8 cellular contexts compared by ENCODE assay signal in genomic region chrX:12790878-12791252, GRCh38. TPM values are rescaled to one million over a fixed set of nuclear protein-coding genes. Genes with fewer than 3 reads are reported as not detected.
A peak's percentile ranks its signal among the peaks of the same experiment; 100 is the strongest.
DNase-seq lines count a peak whose midpoint lies in the region; TF ChIP-seq lines count a peak whose summit lies in the region.

No MANE protein-coding gene starts in this region.

- TF ChIP-seq EP300 in sigmoid colon (IDR thresholded peaks at IDR 0.05), result no peak

- no peaks in the 10 kb centered on the region for H3K9me3 Mint-ChIP-seq in HFFc6

- H3K4me1 ChIP-seq in SJSA1 (replicated peaks) (no peaks in the 10 kb centered on the region), sigmoid colon (peaks cover 0 to 18% (median 0%) of the 10 kb centered on the region in 4 donors)

- 1% methylated on average over 21 of the region's 21 CpGs for WGBS in sigmoid colon, 2 donors

- no peak for TF ChIP-seq POLR2A in sigmoid colon (IDR thresholded peaks at IDR 0.05)

- peaks cover 3% of the 10 kb centered on the region; the same call in 1 of the 2 replicates for H3K36me3 Mint-ChIP-seq in HFFc6 (ENCODE audit: low read depth)

- peak overlapping the region; percentile 84 for H3K4me3 Mint-ChIP-seq in HFFc6

- H3K4me3 ChIP-seq in GM12875 (ENCODE audit: low read depth, low read length) (peak overlapping the region; percentile 70), SJSA1 (peak overlapping the region; percentile 84), fibroblast of villous mesenchyme (ENCODE audit: low read depth, low read length) (peak overlapping the region; percentile 73), sigmoid colon (peak overlapping the region; percentile 63 to 71 (median 68))

- H3K9me3 ChIP-seq in SJSA1 (replicated peaks), result no peaks in the 10 kb centered on the region
- no peaks in the 10 kb centered on the region for H3K9me3 ChIP-seq in sigmoid colon

- H3K27me3 Mint-ChIP-seq in HFFc6 (ENCODE audit: insufficient read depth), result peaks cover 6% of the 10 kb centered on the region; the same call in 1 of the 2 replicates

- TF ChIP-seq CTCF in GM12875 (IDR thresholded peaks at IDR 0.05; ENCODE audit: borderline replicate concordance, insufficient read depth, low read depth, low read length), result no peak
- no peak for TF ChIP-seq CTCF in HFFc6 (IDR thresholded peaks at IDR 0.05)
- no peak for TF ChIP-seq CTCF in fibroblast of villous mesenchyme (IDR thresholded peaks at IDR 0.05; ENCODE audit: insufficient read depth, low read depth, low read length)
- no peak for TF ChIP-seq CTCF in sigmoid colon (IDR thresholded peaks at IDR 0.05)

- H3K27ac ChIP-seq in SJSA1, result no peak overlapping the region
- H3K27ac ChIP-seq in sigmoid colon, result peak overlapping the region; percentile 42 to 86 (median 76)

- intact Hi-C loops in sigmoid colon (cut with DNase I), result loop anchor here (10.0 kb wide), 1 partner anchor 864 kb away; the partner anchor contains the start of gene TCEANC

- H3K36me3 ChIP-seq in SJSA1, result peaks cover 17% of the 10 kb centered on the region
- H3K36me3 ChIP-seq in sigmoid colon, result no peaks in the 10 kb centered on the region

- H3K27me3 ChIP-seq in SJSA1 (replicated peaks), result no peaks in the 10 kb centered on the region
- no peaks in the 10 kb centered on the region for H3K27me3 ChIP-seq in sigmoid colon

- H3K4me1 Mint-ChIP-seq in HFFc6 (ENCODE audit: low read depth), result peaks cover 11% of the 10 kb centered on the region

- H3K27ac Mint-ChIP-seq in HFFc6, result no peak overlapping the region

- DNase-seq in HFFc6 (no peak), SJSA1 (ENCODE audit: low read depth in 1 of 2, low spot score in 2 of 2) (no peak), fibroblast of villous mesenchyme (ENCODE audit: low read depth) (no peak), sigmoid colon (no peak), NCI-H146 treated with DMSO at 0.1 percent for 48 hours (lab: John Stamatoyannopoulos, UW; ENCODE audit: unreplicated experiment) (no peak), NCI-H2107 treated with DMSO at 0.1 percent for 48 hours (lab: John Stamatoyannopoulos, UW; ENCODE audit: unreplicated experiment) (no peak)
- no peak for DNase-seq in stimulated activated CD4-positive, alpha-beta T cell treated with anti-CD3 and anti-CD28 coated beads, Interleukin-4, amount 100 ng/mL, for 1 hour

RNA-seq across cellular contexts. Expression of gene PRPS2, which starts 0.3 kb away (rescaled TPM):
- 10 to 100 TPM; 22.2 to 36.9 (median 30.3) TPM for total RNA-seq in HFFc6 (2021; fragmentation: NEBNext Ultra II Directional; extraction: Animal tissue kit (Norgen Biotek cat#: 25700))
- 67.5 and 79.3 TPM in 2 replicates for total RNA-seq in SJSA1 (2014; rRNA removed; shearing (Covaris generic))
- total RNA-seq in fibroblast of villous mesenchyme (21.6 and 30.2 TPM in 2 replicates), sigmoid colon (10 to 100 TPM; 53.7 to 99.9 (median 66.9) TPM)
- polyA plus RNA-seq in sigmoid colon, result 10 to 100 TPM; 21.6 to 40.5 (median 32.1) TPM
